ENCODE assay signal across 28 cellular contexts in genomic region chr17:14168582-14168981, GRCh38.
"Had no signal": no experiment of that assay in that cellular context is flagged by ENCODE, and none has a peak within 500 bp of the region (broad histone marks: within the 10 kb centered on the region; RNA-seq: fewer than 3 reads in every experiment).

No MANE protein-coding gene starts in this region.

- H3K27me3 ChIP-seq: stomach, suprapubic skin, testis, thyroid gland, tibial artery, tibial nerve, transverse colon, upper lobe of left lung, upper lobe of right lung, uterus, vagina had no signal

- DNase-seq: stimulated activated CD4-positive, alpha-beta T cell treated with anti-CD3 and anti-CD28 coated beads, Interleukin-2, amount 100 ng/mL, for 48 hours; stimulated activated CD4-positive, alpha-beta T cell treated with anti-CD3 and anti-CD28 coated beads, Interleukin-4, amount 100 ng/mL, for 1 hour; stimulated activated CD4-positive, alpha-beta T cell treated with anti-CD3 and anti-CD28 coated beads, Interleukin-4, amount 100 ng/mL, for 24 hours; stimulated activated CD4-positive, alpha-beta T cell treated with anti-CD3 and anti-CD28 coated beads, Interleukin-4, amount 100 ng/mL, for 4 hours; stimulated activated CD8-positive, alpha-beta memory T cell treated with anti-CD3 and anti-CD28 coated beads, Interleukin-4, amount 100 ng/mL, for 48 hours; stimulated activated naive B cell treated with anti-CD40 and anti-IgM and Interleukin-4, amounts not matched to agents 10 μg/mL and 1 μg/mL and 100 μg/mL, for 72 hours; stimulated activated naive CD4-positive, alpha-beta T cell; stimulated activated naive CD4-positive, alpha-beta T cell treated with Interleukin-2 at 50 U/mL for 16 hours; stimulated activated naive CD8-positive, alpha-beta T cell treated with anti-CD3 and anti-CD28 coated beads, Interleukin-15, amount 100 ng/mL, for 72 hours; stimulated activated naive CD8-positive, alpha-beta T cell treated with anti-CD3 and anti-CD28 coated beads, Interleukin-15, Interleukin-2, amounts not matched to agents 100 U/mL and 50 U/mL, for 24 hours; stomach; substantia nigra; testis; thyroid gland; tibial artery; transverse colon; trophoblast cell; upper lobe of left lung; upper lobe of right lung; uterus had no signal

- H3K27ac ChIP-seq: stomach, suprapubic skin, testis, thoracic aorta, thyroid gland, tibial artery, tibial nerve, transverse colon, upper lobe of left lung, upper lobe of right lung, uterus, vagina had no signal

- H3K4me3 Mint-ChIP-seq: stimulated activated effector memory CD8-positive, alpha-beta T cell treated with anti-CD3 and anti-CD28 coated beads, Interleukin-12 subunit alpha, Interleukin-12 subunit beta, amount 100 ng/mL, for 72 hours; stimulated activated memory B cell treated with anti-CD40 and anti-IgM and Interleukin-4, amounts not matched to agents 10 μg/mL and 1 μg/mL and 100 μg/mL, for 72 hours; stimulated activated naive B cell treated with anti-CD40 and anti-IgM and Interleukin-4, amounts not matched to agents 10 μg/mL and 1 μg/mL and 100 μg/mL, for 72 hours; stimulated activated naive CD8-positive, alpha-beta T cell treated with anti-CD3 and anti-CD28 coated beads, Interleukin-15, amount 100 ng/mL, for 72 hours; stimulated activated naive CD8-positive, alpha-beta T cell treated with anti-CD3 and anti-CD28 coated beads, Interleukin-15, Interleukin-2, amounts not matched to agents 100 ng/mL and 50 ng/mL, for 24 hours; type B pancreatic cell had no signal

- ATAC-seq: stimulated activated effector memory CD8-positive, alpha-beta T cell treated with anti-CD3 and anti-CD28 coated beads, Interleukin-12 subunit alpha, Interleukin-12 subunit beta, amount 100 ng/mL, for 72 hours; stimulated activated memory B cell treated with anti-CD40 and anti-IgM and Interleukin-4, amounts not matched to agents 10 μg/mL and 1 μg/mL and 100 μg/mL, for 72 hours; stimulated activated naive B cell treated with anti-CD40 and anti-IgM and Interleukin-4, amounts not matched to agents 10 μg/mL and 1 μg/mL and 100 μg/mL, for 72 hours; stimulated activated naive CD8-positive, alpha-beta T cell treated with anti-CD3 and anti-CD28 coated beads, Interleukin-15, amount 100 ng/mL, for 72 hours; stimulated activated naive CD8-positive, alpha-beta T cell treated with anti-CD3 and anti-CD28 coated beads, Interleukin-15, Interleukin-2, amounts not matched to agents 100 U/mL and 50 U/mL, for 24 hours; upper lobe of right lung had no signal

- H3K4me1 ChIP-seq: suprapubic skin, testis, thyroid gland, tibial artery, tibial nerve, upper lobe of left lung, upper lobe of right lung, uterus, vagina had no signal

- H3K4me3 ChIP-seq: stomach, suprapubic skin, testis, thoracic aorta, thyroid gland, tibial artery, tibial nerve, transverse colon, upper lobe of left lung, upper lobe of right lung, uterus, vagina had no signal

- H3K27ac Mint-ChIP-seq: stimulated activated effector memory CD8-positive, alpha-beta T cell treated with anti-CD3 and anti-CD28 coated beads, Interleukin-12 subunit alpha, Interleukin-12 subunit beta, amount 100 ng/mL, for 72 hours; stimulated activated memory B cell treated with anti-CD40 and anti-IgM and Interleukin-4, amounts not matched to agents 10 μg/mL and 1 μg/mL and 100 μg/mL, for 72 hours; stimulated activated naive B cell treated with anti-CD40 and anti-IgM and Interleukin-4, amounts not matched to agents 10 μg/mL and 1 μg/mL and 100 μg/mL, for 72 hours; stimulated activated naive CD8-positive, alpha-beta T cell treated with anti-CD3 and anti-CD28 coated beads, Interleukin-15, amount 100 ng/mL, for 72 hours; stimulated activated naive CD8-positive, alpha-beta T cell treated with anti-CD3 and anti-CD28 coated beads, Interleukin-15, Interleukin-2, amounts not matched to agents 100 ng/mL and 50 ng/mL, for 24 hours; type B pancreatic cell had no signal

- H3K9me3 ChIP-seq: testis, thyroid gland, upper lobe of right lung, uterus had no signal

- H3K27me3 Mint-ChIP-seq: stimulated activated memory B cell treated with anti-CD40 and anti-IgM and Interleukin-4, amounts not matched to agents 10 μg/mL and 1 μg/mL and 100 μg/mL, for 72 hours; stimulated activated naive B cell treated with anti-CD40 and anti-IgM and Interleukin-4, amounts not matched to agents 10 μg/mL and 1 μg/mL and 100 μg/mL, for 72 hours; stimulated activated naive CD8-positive, alpha-beta T cell treated with anti-CD3 and anti-CD28 coated beads, Interleukin-15, amount 100 ng/mL, for 72 hours; stimulated activated naive CD8-positive, alpha-beta T cell treated with anti-CD3 and anti-CD28 coated beads, Interleukin-15, Interleukin-2, amounts not matched to agents 100 ng/mL and 50 ng/mL, for 24 hours; type B pancreatic cell had no signal

- H3K4me1 Mint-ChIP-seq: stimulated activated memory B cell treated with anti-CD40 and anti-IgM and Interleukin-4, amounts not matched to agents 10 μg/mL and 1 μg/mL and 100 μg/mL, for 72 hours; stimulated activated naive B cell treated with anti-CD40 and anti-IgM and Interleukin-4, amounts not matched to agents 10 μg/mL and 1 μg/mL and 100 μg/mL, for 72 hours had no signal

- H3K36me3 ChIP-seq: suprapubic skin, thoracic aorta, thyroid gland, tibial artery, upper lobe of left lung, upper lobe of right lung, uterus, vagina had no signal
